Comparison of ENCODE assay signal across 2 cellular contexts in the genomic region with DNA sequence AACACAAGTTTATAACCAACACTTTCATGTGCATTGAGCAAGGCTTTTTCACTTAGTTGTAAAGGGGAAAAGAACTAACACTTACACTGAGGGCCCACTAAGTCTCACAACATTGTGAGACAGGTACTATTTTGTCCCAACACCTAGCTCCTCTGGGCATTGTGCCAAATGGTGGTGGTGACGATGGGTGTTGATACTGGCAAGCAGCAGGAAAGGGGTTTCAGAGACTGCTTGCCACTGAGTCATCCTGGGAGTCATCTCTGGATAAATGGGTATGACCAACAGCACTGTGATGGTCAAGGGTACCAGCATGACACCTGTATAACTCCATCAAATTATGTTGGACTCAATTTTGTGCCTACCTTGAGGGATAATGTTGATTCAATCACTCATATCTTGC.
TF ChIP-seq lines count a peak whose summit lies in the region.

No MANE protein-coding gene starts in this region.

TF ChIP-seq in SK-N-SH, 30 proteins besides CTCF, POLR2A, EP300 and RAD21 (continued from another document):
- TF ChIP-seq, protein P1, sequence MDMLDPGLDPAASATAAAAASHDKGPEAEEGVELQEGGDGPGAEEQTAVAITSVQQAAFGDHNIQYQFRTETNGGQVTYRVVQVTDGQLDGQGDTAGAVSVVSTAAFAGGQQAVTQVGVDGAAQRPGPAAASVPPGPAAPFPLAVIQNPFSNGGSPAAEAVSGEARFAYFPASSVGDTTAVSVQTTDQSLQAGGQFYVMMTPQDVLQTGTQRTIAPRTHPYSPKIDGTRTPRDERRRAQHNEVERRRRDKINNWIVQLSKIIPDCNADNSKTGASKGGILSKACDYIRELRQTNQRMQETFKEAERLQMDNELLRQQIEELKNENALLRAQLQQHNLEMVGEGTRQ (IDR thresholded peaks at IDR 0.05; ENCODE audit: borderline replicate concordance, low read depth, low read length), result no peak
- TF ChIP-seq YY1 (IDR thresholded peaks at IDR 0.05; ENCODE audit: low read depth) (no peak), RFX5 (IDR thresholded peaks at IDR 0.05; ENCODE audit: low read length) (no peak), TCF12 (IDR thresholded peaks at IDR 0.05) (peak; percentile 21; the same call in 1 of the 2 replicates), NFIC (IDR thresholded peaks at IDR 0.05; ENCODE audit: borderline replicate concordance) (peak; percentile 85), RXRA (IDR thresholded peaks at IDR 0.05; ENCODE audit: borderline replicate concordance, low read depth) (no peak)
- TF ChIP-seq, protein P2, sequence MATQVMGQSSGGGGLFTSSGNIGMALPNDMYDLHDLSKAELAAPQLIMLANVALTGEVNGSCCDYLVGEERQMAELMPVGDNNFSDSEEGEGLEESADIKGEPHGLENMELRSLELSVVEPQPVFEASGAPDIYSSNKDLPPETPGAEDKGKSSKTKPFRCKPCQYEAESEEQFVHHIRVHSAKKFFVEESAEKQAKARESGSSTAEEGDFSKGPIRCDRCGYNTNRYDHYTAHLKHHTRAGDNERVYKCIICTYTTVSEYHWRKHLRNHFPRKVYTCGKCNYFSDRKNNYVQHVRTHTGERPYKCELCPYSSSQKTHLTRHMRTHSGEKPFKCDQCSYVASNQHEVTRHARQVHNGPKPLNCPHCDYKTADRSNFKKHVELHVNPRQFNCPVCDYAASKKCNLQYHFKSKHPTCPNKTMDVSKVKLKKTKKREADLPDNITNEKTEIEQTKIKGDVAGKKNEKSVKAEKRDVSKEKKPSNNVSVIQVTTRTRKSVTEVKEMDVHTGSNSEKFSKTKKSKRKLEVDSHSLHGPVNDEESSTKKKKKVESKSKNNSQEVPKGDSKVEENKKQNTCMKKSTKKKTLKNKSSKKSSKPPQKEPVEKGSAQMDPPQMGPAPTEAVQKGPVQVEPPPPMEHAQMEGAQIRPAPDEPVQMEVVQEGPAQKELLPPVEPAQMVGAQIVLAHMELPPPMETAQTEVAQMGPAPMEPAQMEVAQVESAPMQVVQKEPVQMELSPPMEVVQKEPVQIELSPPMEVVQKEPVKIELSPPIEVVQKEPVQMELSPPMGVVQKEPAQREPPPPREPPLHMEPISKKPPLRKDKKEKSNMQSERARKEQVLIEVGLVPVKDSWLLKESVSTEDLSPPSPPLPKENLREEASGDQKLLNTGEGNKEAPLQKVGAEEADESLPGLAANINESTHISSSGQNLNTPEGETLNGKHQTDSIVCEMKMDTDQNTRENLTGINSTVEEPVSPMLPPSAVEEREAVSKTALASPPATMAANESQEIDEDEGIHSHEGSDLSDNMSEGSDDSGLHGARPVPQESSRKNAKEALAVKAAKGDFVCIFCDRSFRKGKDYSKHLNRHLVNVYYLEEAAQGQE (IDR thresholded peaks at IDR 0.05; ENCODE audit: low read depth, low read length), result no peak

TF ChIP-seq in SK-N-SH treated with all-trans-retinoic acid at 6 μM for 48 hours, 23 proteins besides CTCF, POLR2A, EP300 and RAD21 (continued from another document):
- TF ChIP-seq, protein P3, sequence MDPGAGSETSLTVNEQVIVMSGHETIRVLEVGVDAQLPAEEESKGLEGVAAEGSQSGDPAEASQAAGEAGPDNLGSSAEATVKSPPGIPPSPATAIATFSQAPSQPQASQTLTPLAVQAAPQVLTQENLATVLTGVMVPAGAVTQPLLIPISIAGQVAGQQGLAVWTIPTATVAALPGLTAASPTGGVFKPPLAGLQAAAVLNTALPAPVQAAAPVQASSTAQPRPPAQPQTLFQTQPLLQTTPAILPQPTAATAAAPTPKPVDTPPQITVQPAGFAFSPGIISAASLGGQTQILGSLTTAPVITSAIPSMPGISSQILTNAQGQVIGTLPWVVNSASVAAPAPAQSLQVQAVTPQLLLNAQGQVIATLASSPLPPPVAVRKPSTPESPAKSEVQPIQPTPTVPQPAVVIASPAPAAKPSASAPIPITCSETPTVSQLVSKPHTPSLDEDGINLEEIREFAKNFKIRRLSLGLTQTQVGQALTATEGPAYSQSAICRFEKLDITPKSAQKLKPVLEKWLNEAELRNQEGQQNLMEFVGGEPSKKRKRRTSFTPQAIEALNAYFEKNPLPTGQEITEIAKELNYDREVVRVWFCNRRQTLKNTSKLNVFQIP (CRISPR knock-in tag; IDR thresholded peaks at IDR 0.05; ENCODE audit: borderline replicate concordance, low read depth), result no peak
- TF ChIP-seq, protein P4, sequence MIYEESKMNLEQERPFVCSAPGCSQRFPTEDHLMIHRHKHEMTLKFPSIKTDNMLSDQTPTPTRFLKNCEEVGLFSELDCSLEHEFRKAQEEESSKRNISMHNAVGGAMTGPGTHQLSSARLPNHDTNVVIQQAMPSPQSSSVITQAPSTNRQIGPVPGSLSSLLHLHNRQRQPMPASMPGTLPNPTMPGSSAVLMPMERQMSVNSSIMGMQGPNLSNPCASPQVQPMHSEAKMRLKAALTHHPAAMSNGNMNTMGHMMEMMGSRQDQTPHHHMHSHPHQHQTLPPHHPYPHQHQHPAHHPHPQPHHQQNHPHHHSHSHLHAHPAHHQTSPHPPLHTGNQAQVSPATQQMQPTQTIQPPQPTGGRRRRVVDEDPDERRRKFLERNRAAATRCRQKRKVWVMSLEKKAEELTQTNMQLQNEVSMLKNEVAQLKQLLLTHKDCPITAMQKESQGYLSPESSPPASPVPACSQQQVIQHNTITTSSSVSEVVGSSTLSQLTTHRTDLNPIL (CRISPR knock-in tag; IDR thresholded peaks at IDR 0.05; ENCODE audit: low read depth), result no peak
- TF ChIP-seq ARNTL (CRISPR knock-in tag; IDR thresholded peaks at IDR 0.05; ENCODE audit: borderline replicate concordance, low read depth) (no peak), ZNF8 (CRISPR knock-in tag; IDR thresholded peaks at IDR 0.05) (no peak), CSDC2 (CRISPR knock-in tag; IDR thresholded peaks at IDR 0.05) (no peak), ZFP30 (CRISPR knock-in tag; IDR thresholded peaks at IDR 0.05) (no peak), BACH2 (CRISPR knock-in tag; IDR thresholded peaks at IDR 0.05; ENCODE audit: borderline replicate concordance) (no peak), OSR1 (CRISPR knock-in tag; IDR thresholded peaks at IDR 0.05) (no peak), TCF4 (CRISPR knock-in tag; IDR thresholded peaks at IDR 0.05; ENCODE audit: borderline replicate concordance) (no peak), TOX (CRISPR knock-in tag; IDR thresholded peaks at IDR 0.05; ENCODE audit: borderline replicate concordance) (no peak), PPARA (CRISPR knock-in tag; IDR thresholded peaks at IDR 0.05; ENCODE audit: borderline replicate concordance) (no peak)
- TF ChIP-seq, protein P5, sequence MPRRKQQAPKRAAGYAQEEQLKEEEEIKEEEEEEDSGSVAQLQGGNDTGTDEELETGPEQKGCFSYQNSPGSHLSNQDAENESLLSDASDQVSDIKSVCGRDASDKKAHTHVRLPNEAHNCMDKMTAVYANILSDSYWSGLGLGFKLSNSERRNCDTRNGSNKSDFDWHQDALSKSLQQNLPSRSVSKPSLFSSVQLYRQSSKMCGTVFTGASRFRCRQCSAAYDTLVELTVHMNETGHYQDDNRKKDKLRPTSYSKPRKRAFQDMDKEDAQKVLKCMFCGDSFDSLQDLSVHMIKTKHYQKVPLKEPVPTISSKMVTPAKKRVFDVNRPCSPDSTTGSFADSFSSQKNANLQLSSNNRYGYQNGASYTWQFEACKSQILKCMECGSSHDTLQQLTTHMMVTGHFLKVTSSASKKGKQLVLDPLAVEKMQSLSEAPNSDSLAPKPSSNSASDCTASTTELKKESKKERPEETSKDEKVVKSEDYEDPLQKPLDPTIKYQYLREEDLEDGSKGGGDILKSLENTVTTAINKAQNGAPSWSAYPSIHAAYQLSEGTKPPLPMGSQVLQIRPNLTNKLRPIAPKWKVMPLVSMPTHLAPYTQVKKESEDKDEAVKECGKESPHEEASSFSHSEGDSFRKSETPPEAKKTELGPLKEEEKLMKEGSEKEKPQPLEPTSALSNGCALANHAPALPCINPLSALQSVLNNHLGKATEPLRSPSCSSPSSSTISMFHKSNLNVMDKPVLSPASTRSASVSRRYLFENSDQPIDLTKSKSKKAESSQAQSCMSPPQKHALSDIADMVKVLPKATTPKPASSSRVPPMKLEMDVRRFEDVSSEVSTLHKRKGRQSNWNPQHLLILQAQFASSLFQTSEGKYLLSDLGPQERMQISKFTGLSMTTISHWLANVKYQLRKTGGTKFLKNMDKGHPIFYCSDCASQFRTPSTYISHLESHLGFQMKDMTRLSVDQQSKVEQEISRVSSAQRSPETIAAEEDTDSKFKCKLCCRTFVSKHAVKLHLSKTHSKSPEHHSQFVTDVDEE (CRISPR knock-in tag; IDR thresholded peaks at IDR 0.05), result no peak
- TF ChIP-seq, protein P6, sequence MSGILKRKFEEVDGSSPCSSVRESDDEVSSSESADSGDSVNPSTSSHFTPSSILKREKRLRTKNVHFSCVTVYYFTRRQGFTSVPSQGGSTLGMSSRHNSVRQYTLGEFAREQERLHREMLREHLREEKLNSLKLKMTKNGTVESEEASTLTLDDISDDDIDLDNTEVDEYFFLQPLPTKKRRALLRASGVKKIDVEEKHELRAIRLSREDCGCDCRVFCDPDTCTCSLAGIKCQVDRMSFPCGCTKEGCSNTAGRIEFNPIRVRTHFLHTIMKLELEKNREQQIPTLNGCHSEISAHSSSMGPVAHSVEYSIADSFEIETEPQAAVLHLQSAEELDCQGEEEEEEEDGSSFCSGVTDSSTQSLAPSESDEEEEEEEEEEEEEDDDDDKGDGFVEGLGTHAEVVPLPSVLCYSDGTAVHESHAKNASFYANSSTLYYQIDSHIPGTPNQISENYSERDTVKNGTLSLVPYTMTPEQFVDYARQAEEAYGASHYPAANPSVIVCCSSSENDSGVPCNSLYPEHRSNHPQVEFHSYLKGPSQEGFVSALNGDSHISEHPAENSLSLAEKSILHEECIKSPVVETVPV (CRISPR knock-in tag; IDR thresholded peaks at IDR 0.05), result no peak
